1 cellular context compared by ENCODE assay signal in genomic region chr16:2056681-2057407, GRCh38.
TF ChIP-seq lines count a peak whose summit lies in the region.

No MANE protein-coding gene starts in this region.

TF ChIP-seq in K562, 482 proteins besides CTCF, POLR2A, EP300 and RAD21:
- TF ChIP-seq ZNF512 (tag; IDR thresholded peaks at IDR 0.05) (no peak), DPF2 (IDR thresholded peaks at IDR 0.05) (no peak), NUFIP1 (IDR thresholded peaks at IDR 0.05; ENCODE audit: partially characterized antibody) (no peak)
TF ChIP-seq in K562: peak in this region for 0.
